Comparison of ENCODE assay signal across 11 cellular contexts in genomic region chr9:93466416-93467061, GRCh38. TPM values are rescaled to one million over a fixed set of nuclear protein-coding genes. Genes with fewer than 3 reads are reported as not detected.
DNase-seq lines count a peak whose midpoint lies in the region; ATAC-seq, FAIRE-seq and TF ChIP-seq lines count a peak whose summit lies in the region.
"Had no signal": no experiment of that assay in that cellular context is flagged by ENCODE, and none has a peak within 500 bp of the region (broad histone marks: within the 10 kb centered on the region; RNA-seq: fewer than 3 reads in every experiment).

No MANE protein-coding gene starts in this region.

- SMC1A ChIA-PET in GM12878 (lab: Charles Lee; ENCODE audit: uncharacterized antibody, unreplicated experiment), result interaction anchor here (0.7 to 3.6 kb wide), 3 partner anchors 10 to 36 kb away, joined by 3 to 17 read pairs (median 3); partner anchors contain the start of gene FAM120AOS

- H3K27me3 ChIP-seq in CD8-positive, alpha-beta T cell (ENCODE audit: insufficient read depth, low read length), result no peaks in the 10 kb centered on the region
- H3K27me3 ChIP-seq in GM12878 (replicated peaks in 1 of 2; ENCODE audit: control insufficient read depth in 2 of 2, insufficient read depth in 2 of 2, low read length in 1 of 2), result no peaks in the 10 kb centered on the region
- H3K27me3 ChIP-seq in naive thymus-derived CD4-positive, alpha-beta T cell (ENCODE audit: control insufficient read depth in 2 of 2, insufficient read depth in 2 of 2, low read length in 2 of 2), result no peaks in the 10 kb centered on the region

- peak overlapping the region; percentile 66 for H3K4me2 ChIP-seq in GM12878 (ENCODE audit: control insufficient read depth, insufficient read depth)

- no peak for FAIRE-seq in GM12878 (lab: Jason Lieb, UNC)

- no peak overlapping the region for H2AFZ ChIP-seq in GM12878 (ENCODE audit: control insufficient read depth, low read depth, low read length)

- peaks cover 1% of the 10 kb centered on the region for H3K36me3 ChIP-seq in CD8-positive, alpha-beta T cell (ENCODE audit: insufficient read depth, low read length)
- peaks cover 3 to 14% of the 10 kb centered on the region in 2 experiments; a peak in 2 of 4 replicates for H3K36me3 ChIP-seq in GM12878 (ENCODE audit: control insufficient read depth in 2 of 2, insufficient read depth in 2 of 2, low read length in 1 of 2)
- H3K36me3 ChIP-seq in naive thymus-derived CD4-positive, alpha-beta T cell (ENCODE audit: control insufficient read depth in 2 of 3, insufficient read depth in 3 of 3, low read length in 3 of 3), result peaks cover 0 to 6% (median 0%) of the 10 kb centered on the region in 3 experiments

- TF ChIP-seq RAD21 in GM12878 (IDR thresholded peaks at IDR 0.05; ENCODE audit: insufficient read depth, low read depth, low read length), result no peak

- no peak overlapping the region for H3K9ac ChIP-seq in GM12878 (ENCODE audit: control insufficient read depth, insufficient read depth, low read length)

- RAD21 ChIA-PET in GM12878 (lab: Charles Lee; ENCODE audit: unreplicated experiment), result no interaction called here

- intact Hi-C loops in CD8-positive, alpha-beta T cell (cut with DNase I, micrococcal nuclease), result no loop called here
- intact Hi-C loops in GM12878 (cut with micrococcal nuclease; ENCODE audit: unreplicated experiment), result no loop called here
- intact Hi-C loops in naive thymus-derived CD4-positive, alpha-beta T cell (cut with micrococcal nuclease), result loop anchor here in 1 of 2 donors (5.0 kb wide), 1 partner anchor 36 kb away; no protein-coding TSS in a partner anchor

- ATAC-seq in CD8-positive, alpha-beta T cell, result no peak
- peak; percentile 9; the same call in 2 of the 3 replicates for ATAC-seq in GM12878
- no peak for ATAC-seq in naive thymus-derived CD4-positive, alpha-beta T cell

- peaks cover 98% of the 10 kb centered on the region for H3K79me2 ChIP-seq in GM12878 (ENCODE audit: control insufficient read depth, insufficient read depth, low read length)

- peak overlapping the region; percentile 33 for H3K4me3 Mint-ChIP-seq in CD8-positive, alpha-beta T cell
- H3K4me3 Mint-ChIP-seq in naive thymus-derived CD4-positive, alpha-beta T cell, result peak overlapping the region; percentile 26 to 70 (median 52)

- no peak for DNase-seq in CD8-positive, alpha-beta T cell
- DNase-seq in M059J (ENCODE audit: low read depth) (peak; percentile 26), GM12878 (ENCODE audit: low read depth, low spot score) (no peak), T1000 (lab: John Stamatoyannopoulos, UW) (no peak), AG08396 (ENCODE audit: low spot score) (no peak), foreskin fibroblast (no peak)
- no peak for DNase-seq in naive thymus-derived CD4-positive, alpha-beta T cell
- DNase-seq in stimulated activated CD4-positive, alpha-beta T cell treated with anti-CD3 and anti-CD28 coated beads, Interleukin-15, amount 100 ng/mL, for 24 hours, result no peak
- DNase-seq: islet precursor cell, NCI-H2081 treated with DMSO at 0.1 percent for 48 hours had no signal

- no peaks in the 10 kb centered on the region for H4K20me1 ChIP-seq in GM12878 (ENCODE audit: control insufficient read depth, insufficient read depth)

- H3K4me3 ChIP-seq in CD8-positive, alpha-beta T cell (ENCODE audit: low read depth, low read length), result no peak overlapping the region
- H3K4me3 ChIP-seq in GM12878, result peak overlapping the region; percentile 26; the same call in 1 of the 2 replicates
- H3K4me3 ChIP-seq in naive thymus-derived CD4-positive, alpha-beta T cell (ENCODE audit: low read length), result no peak overlapping the region
- H3K4me3 ChIP-seq in foreskin fibroblast (ENCODE audit: low read depth in 1 of 2, low read length in 2 of 2), result no peak overlapping the region

- in situ Hi-C loops in GM12878 (cut with MboI), result no loop called here

- no TSS peak for BruUV-seq in GM12878 (replicated peaks; lab: Mats Ljungman, UMichigan)

- peaks cover 13% of the 10 kb centered on the region for H3K36me3 Mint-ChIP-seq in CD8-positive, alpha-beta T cell
- H3K36me3 Mint-ChIP-seq in naive thymus-derived CD4-positive, alpha-beta T cell, result peaks cover 0 to 22% (median 14%) of the 10 kb centered on the region in 5 donors

- H3K27ac ChIP-seq in CD8-positive, alpha-beta T cell (ENCODE audit: low read depth, low read length), result no peak overlapping the region
- peak overlapping the region; percentile 61 for H3K27ac ChIP-seq in GM12878 (ENCODE audit: control insufficient read depth, insufficient read depth)
- H3K27ac ChIP-seq in naive thymus-derived CD4-positive, alpha-beta T cell (ENCODE audit: low read depth, low read length), result no peak overlapping the region

- TF ChIP-seq POLR2A in GM12878 (IDR thresholded peaks at IDR 0.05; ENCODE audit: low read depth, low read length), result no peak

- POLR2A ChIA-PET in CD8-positive, alpha-beta T cell (lab: Charles Lee), result no interaction called here
- POLR2A ChIA-PET in GM12878 (lab: Charles Lee), result interaction anchor here (2.1 to 5.2 kb wide), 2 partner anchors 10 to 14 kb away, joined by 10 to 64 read pairs; partner anchors contain the start of genes FAM120A and FAM120AOS
- POLR2A ChIA-PET in naive thymus-derived CD4-positive, alpha-beta T cell (lab: Charles Lee), result no interaction called here

- no peaks in the 10 kb centered on the region for H3K27me3 Mint-ChIP-seq in CD8-positive, alpha-beta T cell (ENCODE audit: low read depth)
- no peaks in the 10 kb centered on the region for H3K27me3 Mint-ChIP-seq in naive thymus-derived CD4-positive, alpha-beta T cell

- H3K4me1 Mint-ChIP-seq in CD8-positive, alpha-beta T cell (ENCODE audit: low read depth), result peaks cover 88% of the 10 kb centered on the region
- peaks cover 71 to 96% (median 88%) of the 10 kb centered on the region in 7 donors for H3K4me1 Mint-ChIP-seq in naive thymus-derived CD4-positive, alpha-beta T cell

- H3K9me3 Mint-ChIP-seq in CD8-positive, alpha-beta T cell, result no peaks in the 10 kb centered on the region
- no peaks in the 10 kb centered on the region for H3K9me3 Mint-ChIP-seq in naive thymus-derived CD4-positive, alpha-beta T cell
- H3K9me3 Mint-ChIP-seq: activated T-helper 1 cell treated with anti-CD3 and anti-CD28 coated beads, Interleukin-12 subunit alpha, Interleukin-12 subunit beta, Interleukin-2, Interleukin-4 antibody, amounts not matched to agents 30 ng/mL and 10 ng/mL and 1 ng/mL, durations not matched to agents 14 hours and 24 hours and 36 hours had no signal

- H3K9me3 ChIP-seq in CD8-positive, alpha-beta T cell (ENCODE audit: low read length), result no peaks in the 10 kb centered on the region
- no peaks in the 10 kb centered on the region; the same call in 2 of the 3 replicates for H3K9me3 ChIP-seq in GM12878 (replicated peaks; ENCODE audit: control insufficient read depth, insufficient read depth, low read length)
- H3K9me3 ChIP-seq in naive thymus-derived CD4-positive, alpha-beta T cell (ENCODE audit: control insufficient read depth in 2 of 3, low read length in 3 of 3), result no peaks in the 10 kb centered on the region

- CTCF ChIA-PET in CD8-positive, alpha-beta T cell (lab: Charles Lee), result interaction anchor here (1.3 kb wide), 1 partner anchor 18 kb away, joined by 3 read pairs; no protein-coding TSS in a partner anchor
- CTCF ChIA-PET in GM12878 (lab: Yijun Ruan, JAX), result interaction anchor here (1.1 to 1.2 kb wide), 2 partner anchors 13 to 99 kb away, joined by 3 to 6 read pairs; partner anchors contain the start of gene FAM120AOS
- CTCF ChIA-PET in naive thymus-derived CD4-positive, alpha-beta T cell (lab: Charles Lee), result interaction anchor here (0.5 to 0.7 kb wide), 2 partner anchors 19 to 676 kb away, joined by 3 to 7 read pairs; no protein-coding TSS in a partner anchor

- TF ChIP-seq EP300 in GM12878 (IDR thresholded peaks at IDR 0.05; ENCODE audit: borderline replicate concordance in 1 of 2, control insufficient read depth in 1 of 2, low read depth in 2 of 2, low read length in 2 of 2), result no peak

- H3K4me1 ChIP-seq in CD8-positive, alpha-beta T cell (ENCODE audit: insufficient read depth, low read length), result peaks cover 40% of the 10 kb centered on the region
- peaks cover 31% of the 10 kb centered on the region for H3K4me1 ChIP-seq in GM12878 (ENCODE audit: control insufficient read depth, insufficient read depth, low read length)
- peaks cover 31 to 49% of the 10 kb centered on the region in 2 donors for H3K4me1 ChIP-seq in naive thymus-derived CD4-positive, alpha-beta T cell (ENCODE audit: control insufficient read depth in 2 of 2, insufficient read depth in 2 of 2, low read length in 2 of 2)

- 45% methylated on average over 7 of the region's 7 CpGs for WGBS in GM12878 (ENCODE audit: insufficient coverage, insufficient replicate concordance, low lambda C conversion rate, missing lambda C conversion rate)

- peak overlapping the region; percentile 20 for H3K27ac Mint-ChIP-seq in CD8-positive, alpha-beta T cell
- H3K27ac Mint-ChIP-seq in naive thymus-derived CD4-positive, alpha-beta T cell, result peak overlapping the region in 4 of 9 donors; percentile 29 to 80 (median 38)

- TF ChIP-seq CTCF in CD8-positive, alpha-beta T cell (IDR thresholded peaks at IDR 0.05), result no peak
- TF ChIP-seq CTCF in GM12878 (IDR thresholded peaks at IDR 0.05 in 2 of 3, conservative IDR thresholded peaks at IDR 0.05 in 1 of 3; ENCODE audit: control insufficient read depth in 2 of 3, extremely low read depth in 1 of 3, insufficient read depth in 1 of 3, low read depth in 3 of 3, low read length in 3 of 3) (no peak), foreskin fibroblast (IDR thresholded peaks at IDR 0.05; ENCODE audit: low read depth, low read length) (no peak)

RNA-seq across cellular contexts. Expression of gene FAM120AOS, which starts 13.2 kb away (rescaled TPM):
- 10 to 100 TPM; 40.3 to 40.7 TPM for total RNA-seq in CD8-positive, alpha-beta T cell
- 48.3 and 56.1 TPM in 2 replicates for total RNA-seq in M059J (2014; rRNA removed; shearing (Covaris generic))
- total RNA-seq in GM12878 (2013; cell fraction: nucleolus; rRNA removed), result 45.1 and 45.8 TPM in 2 replicates
- total RNA-seq in GM12878 (2014; rRNA removed), result 28.9 and 32.3 TPM in 2 replicates
- total RNA-seq in GM12878 (2014; rRNA removed; fragmentation: Illumina TruSeq; extraction: Trizol), result 30.9 and 33.6 TPM in 2 replicates
- total RNA-seq in GM12878 (2021), result 32.3 and 35.6 TPM in 2 replicates
- polyA plus RNA-seq in GM12878 (2011; ENCODE audit: low read depth), result 12.3 TPM
- 29.8 and 36.6 TPM in 2 replicates for polyA plus RNA-seq in GM12878 (2011; rRNA removed)
- 19.7 and 19.9 TPM in 2 replicates for polyA plus RNA-seq in GM12878 (2011; cell fraction: cytosol; rRNA removed)
- 17.3 and 17.7 TPM in 2 replicates for polyA plus RNA-seq in GM12878 (2011; cell fraction: nucleus; rRNA removed)
- 21.7 and 27.0 TPM in 2 replicates for polyA plus RNA-seq in GM12878 (2012)
- 43.5 and 48.4 TPM in 2 replicates for polyA plus RNA-seq in GM12878 (2014; fragmentation: Illumina TruSeq; extraction: Trizol)
- 10 to 100 TPM; 15.9 to 18.8 TPM for polyA plus RNA-seq in GM12878 (2014; fragmentation: Nextera tagmentation; extraction: Ambion mirVana)
- polyA plus RNA-seq in GM12878 (2014; rRNA removed), result 35.0 and 39.6 TPM in 2 replicates
- polyA plus RNA-seq in GM12878 (2016; fragmentation: Nextera tagmentation; extraction: Ambion mirVana), result 10 to 100 TPM; 52.1 to 55.1 TPM
- polyA minus RNA-seq in GM12878 (2011; rRNA and poly(A)+ RNA removed), result 17.0 and 22.8 TPM in 2 replicates
- polyA minus RNA-seq in GM12878 (2011; cell fraction: cytosol; rRNA and poly(A)+ RNA removed), result 6.9 and 8.4 TPM in 2 replicates
- 16.8 and 25.6 TPM in 2 replicates for polyA minus RNA-seq in GM12878 (2011; cell fraction: nucleus; rRNA and poly(A)+ RNA removed)
- total RNA-seq in naive thymus-derived CD4-positive, alpha-beta T cell, result 10 to 100 TPM; 36.7 to 49.5 (median 42.3) TPM
- 10 to 100 TPM; 54.8 to 62.1 TPM for polyA plus RNA-seq in naive thymus-derived CD4-positive, alpha-beta T cell

RNA-seq across cellular contexts. Expression of gene FAM120A, which starts 15.1 kb away (rescaled TPM):
- total RNA-seq in CD8-positive, alpha-beta T cell, result 10 to 100 TPM; 39.4 to 39.7 TPM
- 62.5 and 100 TPM in 2 replicates for total RNA-seq in M059J (2014; rRNA removed; shearing (Covaris generic))
- total RNA-seq in GM12878 (2013; cell fraction: nucleolus; rRNA removed), result 141 and 148 TPM in 2 replicates
- total RNA-seq in GM12878 (2014; rRNA removed), result 59.5 and 66.2 TPM in 2 replicates
- total RNA-seq in GM12878 (2014; rRNA removed; fragmentation: Illumina TruSeq; extraction: Trizol), result 55.1 and 58.1 TPM in 2 replicates
- 87.1 and 89.6 TPM in 2 replicates for total RNA-seq in GM12878 (2021)
- polyA plus RNA-seq in GM12878 (2011; ENCODE audit: low read depth), result 19.6 TPM
- 61.3 and 61.5 TPM in 2 replicates for polyA plus RNA-seq in GM12878 (2011; rRNA removed)
- 52.7 and 56.0 TPM in 2 replicates for polyA plus RNA-seq in GM12878 (2011; cell fraction: cytosol; rRNA removed)
- polyA plus RNA-seq in GM12878 (2011; cell fraction: nucleus; rRNA removed), result 54.6 and 67.6 TPM in 2 replicates
- 35.7 and 45.8 TPM in 2 replicates for polyA plus RNA-seq in GM12878 (2012)
- polyA plus RNA-seq in GM12878 (2014; fragmentation: Illumina TruSeq; extraction: Trizol), result 55.4 and 65.6 TPM in 2 replicates
- 10 to 100 TPM; 13.1 to 21.3 TPM for polyA plus RNA-seq in GM12878 (2014; fragmentation: Nextera tagmentation; extraction: Ambion mirVana)
- polyA plus RNA-seq in GM12878 (2014; rRNA removed), result 46.6 and 46.9 TPM in 2 replicates
- 10 to 100 TPM; 23.9 to 25.6 TPM for polyA plus RNA-seq in GM12878 (2016; fragmentation: Nextera tagmentation; extraction: Ambion mirVana)
- polyA minus RNA-seq in GM12878 (2011; rRNA and poly(A)+ RNA removed), result 151 and 163 TPM in 2 replicates
- 75.3 and 80.9 TPM in 2 replicates for polyA minus RNA-seq in GM12878 (2011; cell fraction: cytosol; rRNA and poly(A)+ RNA removed)
- polyA minus RNA-seq in GM12878 (2011; cell fraction: nucleus; rRNA and poly(A)+ RNA removed), result 73.5 and 109 TPM in 2 replicates
- 100 to 1,000 TPM in 1 of 5 experiments, 10 to 100 TPM in 4; 62.8 to 136 (median 81.2) TPM for total RNA-seq in naive thymus-derived CD4-positive, alpha-beta T cell
- polyA plus RNA-seq in naive thymus-derived CD4-positive, alpha-beta T cell, result 1 to 10 TPM; 9.0 to 9.5 TPM
